Comparison of ENCODE assay signal across 28 cellular contexts in genomic region chr1:36843027-36843426, GRCh38.
"Had no signal": no experiment of that assay in that cellular context is flagged by ENCODE, and none has a peak within 500 bp of the region (broad histone marks: within the 10 kb centered on the region; RNA-seq: fewer than 3 reads in every experiment).

No MANE protein-coding gene starts in this region.

- H3K4me1 Mint-ChIP-seq: immature natural killer cell, memory B cell, naive B cell had no signal

- ATAC-seq: effector memory CD8-positive, alpha-beta T cell; esophagus mucosa; gastroesophageal sphincter; heart left ventricle; left cardiac atrium; left lung; left ventricle myocardium superior; mucosa of descending colon had no signal

- DNase-seq: colonic mucosa; cortex of kidney; effector CD8-positive, alpha-beta T cell; effector memory CD8-positive, alpha-beta T cell; endodermal cell; erythroblast; esophagus squamous epithelium; foreskin fibroblast; hypothalamus; immature natural killer cell; islet precursor cell; left cardiac atrium; left lung; left ventricle myocardium superior; mammary epithelial cell; mesendoderm; mucosa of descending colon; naive B cell had no signal

- FAIRE-seq: endometrium, frontal cortex had no signal

- H3K27me3 ChIP-seq: colonic mucosa had no signal

- H3K27ac Mint-ChIP-seq: dendritic cell treated with granulocyte-macrophage colony-stimulating factor and Interleukin-4, amounts not matched to agents 40 ng/mL and 50 ng/mL, for 4 days; effector memory CD8-positive, alpha-beta T cell; endodermal cell; immature natural killer cell; memory B cell; naive B cell had no signal

- H3K36me3 ChIP-seq: colonic mucosa, esophagus squamous epithelium, gastroesophageal sphincter, heart left ventricle, left lung had no signal

- H3K36me3 Mint-ChIP-seq: immature natural killer cell, memory B cell, naive B cell had no signal

- H3K79me2 ChIP-seq: hepatocyte had no signal

- H3K4me3 Mint-ChIP-seq: dendritic cell treated with granulocyte-macrophage colony-stimulating factor and Interleukin-4, amounts not matched to agents 40 ng/mL and 50 ng/mL, for 4 days; effector memory CD8-positive, alpha-beta T cell; endodermal cell; immature natural killer cell; memory B cell; naive B cell had no signal

- H2AFZ ChIP-seq: hepatocyte had no signal

- H3K4me2 ChIP-seq: hepatocyte had no signal

- H3K9me3 Mint-ChIP-seq: dendritic cell treated with granulocyte-macrophage colony-stimulating factor and Interleukin-4, amounts not matched to agents 40 ng/mL and 50 ng/mL, for 4 days; effector memory CD8-positive, alpha-beta T cell; endodermal cell; immature natural killer cell; memory B cell; naive B cell had no signal

- H3K27ac ChIP-seq: colonic mucosa, epithelial cell of prostate, esophagus squamous epithelium, gastroesophageal sphincter, heart left ventricle, hepatocyte, left lung had no signal

- H3K4me3 ChIP-seq: colonic mucosa, esophagus squamous epithelium, gastroesophageal sphincter, heart left ventricle, hepatocyte, left lung, lung, mucosa of descending colon had no signal

- H3K9me3 ChIP-seq: colonic mucosa, esophagus squamous epithelium, gastroesophageal sphincter, heart left ventricle, left lung, mucosa of descending colon had no signal

- H3K4me1 ChIP-seq: colonic mucosa, esophagus squamous epithelium, gastroesophageal sphincter, heart left ventricle, left lung had no signal
